ENCODE assay signal across 2 cellular contexts in the genomic region with DNA sequence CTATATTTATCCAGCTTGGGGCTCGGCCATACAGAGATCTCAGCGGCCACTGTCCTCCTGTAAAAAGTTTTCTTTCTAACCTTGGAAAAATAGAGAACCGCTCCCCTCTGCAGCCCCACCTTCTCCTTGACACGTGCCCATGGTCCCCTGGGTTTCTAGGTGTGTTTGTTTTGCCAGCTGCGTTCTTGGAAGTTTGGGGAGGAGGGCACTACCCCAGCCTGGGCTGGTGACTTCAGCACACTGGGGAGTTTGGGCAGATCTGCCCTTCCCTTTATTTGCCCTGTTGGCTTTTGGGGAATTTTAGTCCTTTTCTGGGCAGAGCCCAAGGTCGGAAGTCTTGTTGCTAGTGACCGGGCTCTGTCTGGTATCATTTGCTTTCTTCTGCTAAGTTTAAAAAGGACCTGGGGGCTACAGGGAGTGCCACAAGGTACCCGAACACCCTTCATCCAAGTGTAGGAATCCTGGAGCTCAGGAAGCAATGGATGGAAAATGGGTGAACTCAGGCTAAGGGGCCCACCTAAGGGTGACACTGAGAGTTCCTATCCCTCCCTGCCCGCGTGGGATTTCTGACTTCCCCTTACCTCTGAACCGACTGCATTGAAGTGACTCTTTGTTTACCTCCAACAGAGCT.
TF ChIP-seq lines count a peak whose summit lies in the region.

No MANE protein-coding gene starts in this region.

TF ChIP-seq in HEK293, 187 proteins besides CTCF, POLR2A, EP300 and RAD21:
- TF ChIP-seq ZNF2 (tag by site-specific recombination; IDR thresholded peaks at IDR 0.05) (no peak), ZNF37A (tag by site-specific recombination; IDR thresholded peaks at IDR 0.05) (no peak), ZIC2 (tag by site-specific recombination; IDR thresholded peaks at IDR 0.05) (peak; percentile 24; the same call in 1 of the 2 replicates), KLF1 (tag by site-specific recombination; IDR thresholded peaks at IDR 0.05) (no peak), ZNF776 (tag by site-specific recombination; IDR thresholded peaks at IDR 0.05; ENCODE audit: borderline replicate concordance) (no peak), ZNF510 (tag by site-specific recombination; IDR thresholded peaks at IDR 0.05; ENCODE audit: insufficient replicate concordance) (no peak), ZNF701 (tag by site-specific recombination; IDR thresholded peaks at IDR 0.05) (no peak)
TF ChIP-seq in HEK293: peak in this region for 1.

TF ChIP-seq in K562, 482 proteins besides CTCF, POLR2A, EP300 and RAD21 (continues in another document):
- TF ChIP-seq, protein P1, sequence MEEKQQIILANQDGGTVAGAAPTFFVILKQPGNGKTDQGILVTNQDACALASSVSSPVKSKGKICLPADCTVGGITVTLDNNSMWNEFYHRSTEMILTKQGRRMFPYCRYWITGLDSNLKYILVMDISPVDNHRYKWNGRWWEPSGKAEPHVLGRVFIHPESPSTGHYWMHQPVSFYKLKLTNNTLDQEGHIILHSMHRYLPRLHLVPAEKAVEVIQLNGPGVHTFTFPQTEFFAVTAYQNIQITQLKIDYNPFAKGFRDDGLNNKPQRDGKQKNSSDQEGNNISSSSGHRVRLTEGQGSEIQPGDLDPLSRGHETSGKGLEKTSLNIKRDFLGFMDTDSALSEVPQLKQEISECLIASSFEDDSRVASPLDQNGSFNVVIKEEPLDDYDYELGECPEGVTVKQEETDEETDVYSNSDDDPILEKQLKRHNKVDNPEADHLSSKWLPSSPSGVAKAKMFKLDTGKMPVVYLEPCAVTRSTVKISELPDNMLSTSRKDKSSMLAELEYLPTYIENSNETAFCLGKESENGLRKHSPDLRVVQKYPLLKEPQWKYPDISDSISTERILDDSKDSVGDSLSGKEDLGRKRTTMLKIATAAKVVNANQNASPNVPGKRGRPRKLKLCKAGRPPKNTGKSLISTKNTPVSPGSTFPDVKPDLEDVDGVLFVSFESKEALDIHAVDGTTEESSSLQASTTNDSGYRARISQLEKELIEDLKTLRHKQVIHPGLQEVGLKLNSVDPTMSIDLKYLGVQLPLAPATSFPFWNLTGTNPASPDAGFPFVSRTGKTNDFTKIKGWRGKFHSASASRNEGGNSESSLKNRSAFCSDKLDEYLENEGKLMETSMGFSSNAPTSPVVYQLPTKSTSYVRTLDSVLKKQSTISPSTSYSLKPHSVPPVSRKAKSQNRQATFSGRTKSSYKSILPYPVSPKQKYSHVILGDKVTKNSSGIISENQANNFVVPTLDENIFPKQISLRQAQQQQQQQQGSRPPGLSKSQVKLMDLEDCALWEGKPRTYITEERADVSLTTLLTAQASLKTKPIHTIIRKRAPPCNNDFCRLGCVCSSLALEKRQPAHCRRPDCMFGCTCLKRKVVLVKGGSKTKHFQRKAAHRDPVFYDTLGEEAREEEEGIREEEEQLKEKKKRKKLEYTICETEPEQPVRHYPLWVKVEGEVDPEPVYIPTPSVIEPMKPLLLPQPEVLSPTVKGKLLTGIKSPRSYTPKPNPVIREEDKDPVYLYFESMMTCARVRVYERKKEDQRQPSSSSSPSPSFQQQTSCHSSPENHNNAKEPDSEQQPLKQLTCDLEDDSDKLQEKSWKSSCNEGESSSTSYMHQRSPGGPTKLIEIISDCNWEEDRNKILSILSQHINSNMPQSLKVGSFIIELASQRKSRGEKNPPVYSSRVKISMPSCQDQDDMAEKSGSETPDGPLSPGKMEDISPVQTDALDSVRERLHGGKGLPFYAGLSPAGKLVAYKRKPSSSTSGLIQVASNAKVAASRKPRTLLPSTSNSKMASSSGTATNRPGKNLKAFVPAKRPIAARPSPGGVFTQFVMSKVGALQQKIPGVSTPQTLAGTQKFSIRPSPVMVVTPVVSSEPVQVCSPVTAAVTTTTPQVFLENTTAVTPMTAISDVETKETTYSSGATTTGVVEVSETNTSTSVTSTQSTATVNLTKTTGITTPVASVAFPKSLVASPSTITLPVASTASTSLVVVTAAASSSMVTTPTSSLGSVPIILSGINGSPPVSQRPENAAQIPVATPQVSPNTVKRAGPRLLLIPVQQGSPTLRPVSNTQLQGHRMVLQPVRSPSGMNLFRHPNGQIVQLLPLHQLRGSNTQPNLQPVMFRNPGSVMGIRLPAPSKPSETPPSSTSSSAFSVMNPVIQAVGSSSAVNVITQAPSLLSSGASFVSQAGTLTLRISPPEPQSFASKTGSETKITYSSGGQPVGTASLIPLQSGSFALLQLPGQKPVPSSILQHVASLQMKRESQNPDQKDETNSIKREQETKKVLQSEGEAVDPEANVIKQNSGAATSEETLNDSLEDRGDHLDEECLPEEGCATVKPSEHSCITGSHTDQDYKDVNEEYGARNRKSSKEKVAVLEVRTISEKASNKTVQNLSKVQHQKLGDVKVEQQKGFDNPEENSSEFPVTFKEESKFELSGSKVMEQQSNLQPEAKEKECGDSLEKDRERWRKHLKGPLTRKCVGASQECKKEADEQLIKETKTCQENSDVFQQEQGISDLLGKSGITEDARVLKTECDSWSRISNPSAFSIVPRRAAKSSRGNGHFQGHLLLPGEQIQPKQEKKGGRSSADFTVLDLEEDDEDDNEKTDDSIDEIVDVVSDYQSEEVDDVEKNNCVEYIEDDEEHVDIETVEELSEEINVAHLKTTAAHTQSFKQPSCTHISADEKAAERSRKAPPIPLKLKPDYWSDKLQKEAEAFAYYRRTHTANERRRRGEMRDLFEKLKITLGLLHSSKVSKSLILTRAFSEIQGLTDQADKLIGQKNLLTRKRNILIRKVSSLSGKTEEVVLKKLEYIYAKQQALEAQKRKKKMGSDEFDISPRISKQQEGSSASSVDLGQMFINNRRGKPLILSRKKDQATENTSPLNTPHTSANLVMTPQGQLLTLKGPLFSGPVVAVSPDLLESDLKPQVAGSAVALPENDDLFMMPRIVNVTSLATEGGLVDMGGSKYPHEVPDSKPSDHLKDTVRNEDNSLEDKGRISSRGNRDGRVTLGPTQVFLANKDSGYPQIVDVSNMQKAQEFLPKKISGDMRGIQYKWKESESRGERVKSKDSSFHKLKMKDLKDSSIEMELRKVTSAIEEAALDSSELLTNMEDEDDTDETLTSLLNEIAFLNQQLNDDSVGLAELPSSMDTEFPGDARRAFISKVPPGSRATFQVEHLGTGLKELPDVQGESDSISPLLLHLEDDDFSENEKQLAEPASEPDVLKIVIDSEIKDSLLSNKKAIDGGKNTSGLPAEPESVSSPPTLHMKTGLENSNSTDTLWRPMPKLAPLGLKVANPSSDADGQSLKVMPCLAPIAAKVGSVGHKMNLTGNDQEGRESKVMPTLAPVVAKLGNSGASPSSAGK (IDR thresholded peaks at IDR 0.05): no peak
- TF ChIP-seq ZEB2 (IDR thresholded peaks at IDR 0.05): no peak
- TF ChIP-seq, protein P2, sequence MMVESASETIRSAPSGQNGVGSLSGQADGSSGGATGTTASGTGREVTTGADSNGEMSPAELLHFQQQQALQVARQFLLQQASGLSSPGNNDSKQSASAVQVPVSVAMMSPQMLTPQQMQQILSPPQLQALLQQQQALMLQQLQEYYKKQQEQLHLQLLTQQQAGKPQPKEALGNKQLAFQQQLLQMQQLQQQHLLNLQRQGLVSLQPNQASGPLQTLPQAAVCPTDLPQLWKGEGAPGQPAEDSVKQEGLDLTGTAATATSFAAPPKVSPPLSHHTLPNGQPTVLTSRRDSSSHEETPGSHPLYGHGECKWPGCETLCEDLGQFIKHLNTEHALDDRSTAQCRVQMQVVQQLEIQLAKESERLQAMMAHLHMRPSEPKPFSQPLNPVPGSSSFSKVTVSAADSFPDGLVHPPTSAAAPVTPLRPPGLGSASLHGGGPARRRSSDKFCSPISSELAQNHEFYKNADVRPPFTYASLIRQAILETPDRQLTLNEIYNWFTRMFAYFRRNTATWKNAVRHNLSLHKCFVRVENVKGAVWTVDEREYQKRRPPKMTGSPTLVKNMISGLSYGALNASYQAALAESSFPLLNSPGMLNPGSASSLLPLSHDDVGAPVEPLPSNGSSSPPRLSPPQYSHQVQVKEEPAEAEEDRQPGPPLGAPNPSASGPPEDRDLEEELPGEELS (CRISPR knock-in tag; IDR thresholded peaks at IDR 0.05; ENCODE audit: borderline replicate concordance): no peak
- no peak for TF ChIP-seq ETV5 (CRISPR knock-in tag; IDR thresholded peaks at IDR 0.05; ENCODE audit: low read depth)
- TF ChIP-seq DDX20 (tag; IDR thresholded peaks at IDR 0.05; ENCODE audit: low read depth): peak; percentile 67; the same call in 1 of the 2 replicates
- TF ChIP-seq MYBL2 (IDR thresholded peaks at IDR 0.05; ENCODE audit: low read depth): no peak
- no peak for TF ChIP-seq MYBL2 (CRISPR knock-in tag; IDR thresholded peaks at IDR 0.05; ENCODE audit: borderline replicate concordance)
- no peak for TF ChIP-seq POLR2AphosphoS2 (IDR thresholded peaks at IDR 0.05; ENCODE audit: low read length)
- TF ChIP-seq, protein P3, sequence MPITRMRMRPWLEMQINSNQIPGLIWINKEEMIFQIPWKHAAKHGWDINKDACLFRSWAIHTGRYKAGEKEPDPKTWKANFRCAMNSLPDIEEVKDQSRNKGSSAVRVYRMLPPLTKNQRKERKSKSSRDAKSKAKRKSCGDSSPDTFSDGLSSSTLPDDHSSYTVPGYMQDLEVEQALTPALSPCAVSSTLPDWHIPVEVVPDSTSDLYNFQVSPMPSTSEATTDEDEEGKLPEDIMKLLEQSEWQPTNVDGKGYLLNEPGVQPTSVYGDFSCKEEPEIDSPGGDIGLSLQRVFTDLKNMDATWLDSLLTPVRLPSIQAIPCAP (CRISPR knock-in tag; IDR thresholded peaks at IDR 0.05; ENCODE audit: borderline replicate concordance): no peak
- TF ChIP-seq PRPF4 (IDR thresholded peaks at IDR 0.05; ENCODE audit: insufficient read depth, low read depth, low read length, poor library complexity, severe bottlenecking): no peak
- peak; percentile 79 for TF ChIP-seq SMAD4 (CRISPR knock-in tag; conservative IDR thresholded peaks at IDR 0.05)
- no peak for TF ChIP-seq HMG20B (CRISPR knock-in tag; IDR thresholded peaks at IDR 0.05)
- no peak for TF ChIP-seq KLF10 (CRISPR knock-in tag; IDR thresholded peaks at IDR 0.05)
- TF ChIP-seq, protein P4, sequence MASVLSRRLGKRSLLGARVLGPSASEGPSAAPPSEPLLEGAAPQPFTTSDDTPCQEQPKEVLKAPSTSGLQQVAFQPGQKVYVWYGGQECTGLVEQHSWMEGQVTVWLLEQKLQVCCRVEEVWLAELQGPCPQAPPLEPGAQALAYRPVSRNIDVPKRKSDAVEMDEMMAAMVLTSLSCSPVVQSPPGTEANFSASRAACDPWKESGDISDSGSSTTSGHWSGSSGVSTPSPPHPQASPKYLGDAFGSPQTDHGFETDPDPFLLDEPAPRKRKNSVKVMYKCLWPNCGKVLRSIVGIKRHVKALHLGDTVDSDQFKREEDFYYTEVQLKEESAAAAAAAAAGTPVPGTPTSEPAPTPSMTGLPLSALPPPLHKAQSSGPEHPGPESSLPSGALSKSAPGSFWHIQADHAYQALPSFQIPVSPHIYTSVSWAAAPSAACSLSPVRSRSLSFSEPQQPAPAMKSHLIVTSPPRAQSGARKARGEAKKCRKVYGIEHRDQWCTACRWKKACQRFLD (CRISPR knock-in tag; IDR thresholded peaks at IDR 0.05): no peak
- no peak for TF ChIP-seq SNIP1 (IDR thresholded peaks at IDR 0.05; ENCODE audit: low read depth)
- TF ChIP-seq ZNF140 (CRISPR knock-in tag; IDR thresholded peaks at IDR 0.05): no peak
- no peak for TF ChIP-seq MCM7 (IDR thresholded peaks at IDR 0.05)
- TF ChIP-seq MTA2 (IDR thresholded peaks at IDR 0.05; ENCODE audit: low read depth): no peak
- no peak for TF ChIP-seq ZNF316 (IDR thresholded peaks at IDR 0.05)
- TF ChIP-seq RUNX1 (IDR thresholded peaks at IDR 0.05; ENCODE audit: low read depth): no peak
- peak; percentile 7; the same call in 1 of the 2 replicates for TF ChIP-seq SPI1 (IDR thresholded peaks at IDR 0.05; ENCODE audit: borderline replicate concordance, low read depth, low read length)
- TF ChIP-seq, protein P5, sequence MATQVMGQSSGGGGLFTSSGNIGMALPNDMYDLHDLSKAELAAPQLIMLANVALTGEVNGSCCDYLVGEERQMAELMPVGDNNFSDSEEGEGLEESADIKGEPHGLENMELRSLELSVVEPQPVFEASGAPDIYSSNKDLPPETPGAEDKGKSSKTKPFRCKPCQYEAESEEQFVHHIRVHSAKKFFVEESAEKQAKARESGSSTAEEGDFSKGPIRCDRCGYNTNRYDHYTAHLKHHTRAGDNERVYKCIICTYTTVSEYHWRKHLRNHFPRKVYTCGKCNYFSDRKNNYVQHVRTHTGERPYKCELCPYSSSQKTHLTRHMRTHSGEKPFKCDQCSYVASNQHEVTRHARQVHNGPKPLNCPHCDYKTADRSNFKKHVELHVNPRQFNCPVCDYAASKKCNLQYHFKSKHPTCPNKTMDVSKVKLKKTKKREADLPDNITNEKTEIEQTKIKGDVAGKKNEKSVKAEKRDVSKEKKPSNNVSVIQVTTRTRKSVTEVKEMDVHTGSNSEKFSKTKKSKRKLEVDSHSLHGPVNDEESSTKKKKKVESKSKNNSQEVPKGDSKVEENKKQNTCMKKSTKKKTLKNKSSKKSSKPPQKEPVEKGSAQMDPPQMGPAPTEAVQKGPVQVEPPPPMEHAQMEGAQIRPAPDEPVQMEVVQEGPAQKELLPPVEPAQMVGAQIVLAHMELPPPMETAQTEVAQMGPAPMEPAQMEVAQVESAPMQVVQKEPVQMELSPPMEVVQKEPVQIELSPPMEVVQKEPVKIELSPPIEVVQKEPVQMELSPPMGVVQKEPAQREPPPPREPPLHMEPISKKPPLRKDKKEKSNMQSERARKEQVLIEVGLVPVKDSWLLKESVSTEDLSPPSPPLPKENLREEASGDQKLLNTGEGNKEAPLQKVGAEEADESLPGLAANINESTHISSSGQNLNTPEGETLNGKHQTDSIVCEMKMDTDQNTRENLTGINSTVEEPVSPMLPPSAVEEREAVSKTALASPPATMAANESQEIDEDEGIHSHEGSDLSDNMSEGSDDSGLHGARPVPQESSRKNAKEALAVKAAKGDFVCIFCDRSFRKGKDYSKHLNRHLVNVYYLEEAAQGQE (CRISPR knock-in tag; IDR thresholded peaks at IDR 0.05; ENCODE audit: low read depth): no peak
- TF ChIP-seq, protein P6, sequence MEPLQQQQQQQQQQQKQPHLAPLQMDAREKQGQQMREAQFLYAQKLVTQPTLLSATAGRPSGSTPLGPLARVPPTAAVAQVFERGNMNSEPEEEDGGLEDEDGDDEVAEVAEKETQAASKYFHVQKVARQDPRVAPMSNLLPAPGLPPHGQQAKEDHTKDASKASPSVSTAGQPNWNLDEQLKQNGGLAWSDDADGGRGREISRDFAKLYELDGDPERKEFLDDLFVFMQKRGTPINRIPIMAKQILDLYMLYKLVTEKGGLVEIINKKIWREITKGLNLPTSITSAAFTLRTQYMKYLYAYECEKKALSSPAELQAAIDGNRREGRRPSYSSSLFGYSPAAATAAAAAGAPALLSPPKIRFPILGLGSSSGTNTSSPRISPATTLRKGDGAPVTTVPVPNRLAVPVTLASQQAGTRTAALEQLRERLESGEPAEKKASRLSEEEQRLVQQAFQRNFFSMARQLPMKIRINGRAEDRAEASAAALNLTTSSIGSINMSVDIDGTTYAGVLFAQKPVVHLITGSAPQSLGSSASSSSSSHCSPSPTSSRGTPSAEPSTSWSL (CRISPR knock-in tag; IDR thresholded peaks at IDR 0.05; ENCODE audit: borderline replicate concordance): 0 out of 2 replicates have a peak, but pooled peaks have one; percentile 46
- peak in 1 of 2 experiments; percentile 33; a peak in 1 of 4 replicates for TF ChIP-seq MAZ (CRISPR knock-in tag; conservative IDR thresholded peaks at IDR 0.05 in 1 of 2, IDR thresholded peaks at IDR 0.05 in 1 of 2)
- TF ChIP-seq, protein P7, sequence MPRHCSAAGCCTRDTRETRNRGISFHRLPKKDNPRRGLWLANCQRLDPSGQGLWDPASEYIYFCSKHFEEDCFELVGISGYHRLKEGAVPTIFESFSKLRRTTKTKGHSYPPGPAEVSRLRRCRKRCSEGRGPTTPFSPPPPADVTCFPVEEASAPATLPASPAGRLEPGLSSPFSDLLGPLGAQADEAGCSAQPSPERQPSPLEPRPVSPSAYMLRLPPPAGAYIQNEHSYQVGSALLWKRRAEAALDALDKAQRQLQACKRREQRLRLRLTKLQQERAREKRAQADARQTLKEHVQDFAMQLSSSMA (CRISPR knock-in tag; IDR thresholded peaks at IDR 0.05): no peak
- TF ChIP-seq, protein P8, sequence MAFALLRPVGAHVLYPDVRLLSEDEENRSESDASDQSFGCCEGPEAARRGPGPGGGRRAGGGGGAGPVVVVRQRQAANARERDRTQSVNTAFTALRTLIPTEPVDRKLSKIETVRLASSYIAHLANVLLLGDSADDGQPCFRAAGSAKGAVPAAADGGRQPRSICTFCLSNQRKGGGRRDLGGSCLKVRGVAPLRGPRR (CRISPR knock-in tag; IDR thresholded peaks at IDR 0.05): no peak
- TF ChIP-seq HNRNPK (IDR thresholded peaks at IDR 0.05; ENCODE audit: low read depth, low read length, poor library complexity, severe bottlenecking): no peak
